ENCODE assay signal across 8 cellular contexts in genomic region chr3:153026026-153026425, GRCh38.
DNase-seq lines count a peak whose midpoint lies in the region; ATAC-seq and TF ChIP-seq lines count a peak whose summit lies in the region.

No MANE protein-coding gene starts in this region.

- H3K27ac ChIP-seq in DOHH2 (ENCODE audit: low read depth, low read length) = no peak overlapping the region
- H3K27ac ChIP-seq in RWPE1 = no peak overlapping the region
- H3K27ac ChIP-seq in aorta (ENCODE audit: low read depth in 1 of 2, low read length in 2 of 2) = no peak overlapping the region

- H3K9me3 ChIP-seq in DOHH2 (ENCODE audit: control insufficient read depth, insufficient read depth, low read length) (no peaks in the 10 kb centered on the region), aorta (ENCODE audit: control insufficient read depth, low read length) (no peaks in the 10 kb centered on the region)

- H3K4me3 ChIP-seq in DOHH2 (ENCODE audit: low read length) = no peak overlapping the region
- no peak overlapping the region for H3K4me3 ChIP-seq in aorta (ENCODE audit: low read length in 2 of 2)

- no peak overlapping the region for H3K4me2 ChIP-seq in DOHH2 (ENCODE audit: low read length)

- H3K27me3 ChIP-seq in DOHH2 (ENCODE audit: control insufficient read depth, low read length) (peaks cover 9% of the 10 kb centered on the region), aorta (ENCODE audit: control insufficient read depth in 1 of 2, insufficient read depth in 2 of 2, low read length in 1 of 2) (no peaks in the 10 kb centered on the region)

- no peaks in the 10 kb centered on the region for H3K79me2 ChIP-seq in DOHH2 (ENCODE audit: control insufficient read depth, low read length)

- ATAC-seq in HG02973 (IDR thresholded peaks at IDR 0.05; ENCODE audit: unreplicated experiment) = peak; percentile 58
- ATAC-seq in GM21447 (IDR thresholded peaks at IDR 0.05; ENCODE audit: unreplicated experiment) = no peak
- no peak for ATAC-seq in aorta (ENCODE audit: low FRiP score)

- CTCF ChIA-PET in RWPE1 (lab: Yijun Ruan, JAX) = interaction anchor here (0.6 to 1.3 kb wide), 4 partner anchors 10 to 946 kb away, joined by 3 to 4 read pairs (median 3); no protein-coding TSS in a partner anchor

- H3K4me1 ChIP-seq in DOHH2 (ENCODE audit: control insufficient read depth, low read length) (no peaks in the 10 kb centered on the region), aorta (ENCODE audit: control insufficient read depth in 1 of 2, insufficient read depth in 2 of 2, low read length in 2 of 2) (no peaks in the 10 kb centered on the region)

- H3F3A ChIP-seq in DOHH2 (ENCODE audit: control insufficient read depth, insufficient read depth) = no peaks in the 10 kb centered on the region

- H3K9me2 ChIP-seq in DOHH2 (replicated peaks; ENCODE audit: control insufficient read depth, low read length) = no peaks in the 10 kb centered on the region

- WGBS in aorta, 2 donors = 57 to 58% methylated on average over 3 of the region's 3 CpGs

- POLR2A ChIA-PET in RWPE1 (lab: Yijun Ruan, JAX; ENCODE audit: low non-redundant PET) = no interaction called here

- TF ChIP-seq CTCF in DOHH2 (IDR thresholded peaks at IDR 0.05; ENCODE audit: low read depth, low read length, poor library complexity, severe bottlenecking) = peak; percentile 66
- peak; percentile 77 for TF ChIP-seq CTCF in RWPE1 (conservative IDR thresholded peaks at IDR 0.05; ENCODE audit: low read depth)

- no peaks in the 10 kb centered on the region for H4K20me1 ChIP-seq in DOHH2 (ENCODE audit: control insufficient read depth, insufficient read depth, low read depth, low read length)

- intact Hi-C loops in aorta (cut with DNase I) = loop anchor here in 1 of 2 donors (5.0 kb wide), 1 partner anchor 571 kb away; no protein-coding TSS in a partner anchor

- DNase-seq in RWPE1 (ENCODE audit: low spot score) (peak; percentile 41), fibroblast of the conjunctiva (ENCODE audit: low read depth) (peak; percentile 29), stromal cell of bone marrow (ENCODE audit: low read depth) (peak; percentile 22), ureter (ENCODE audit: low spot score) (no peak), aorta (no peak)

- no peaks in the 10 kb centered on the region for H3K36me3 ChIP-seq in DOHH2 (ENCODE audit: control insufficient read depth, low read length)
- no peaks in the 10 kb centered on the region for H3K36me3 ChIP-seq in aorta (ENCODE audit: control insufficient read depth in 1 of 2, insufficient read depth in 2 of 2, low read length in 1 of 2)

Comparison
In these comparisons a context has a peak if more than half of its experiments do, and no peak if none do; other contexts are left out.
1. DNase-seq: peak in RWPE1 (single experiment), fibroblast of the conjunctiva (single experiment) and stromal cell of bone marrow (single experiment); none in ureter (single experiment) and aorta (0 of 2).